ENCODE assay signal across 11 cellular contexts in the genomic region with DNA sequence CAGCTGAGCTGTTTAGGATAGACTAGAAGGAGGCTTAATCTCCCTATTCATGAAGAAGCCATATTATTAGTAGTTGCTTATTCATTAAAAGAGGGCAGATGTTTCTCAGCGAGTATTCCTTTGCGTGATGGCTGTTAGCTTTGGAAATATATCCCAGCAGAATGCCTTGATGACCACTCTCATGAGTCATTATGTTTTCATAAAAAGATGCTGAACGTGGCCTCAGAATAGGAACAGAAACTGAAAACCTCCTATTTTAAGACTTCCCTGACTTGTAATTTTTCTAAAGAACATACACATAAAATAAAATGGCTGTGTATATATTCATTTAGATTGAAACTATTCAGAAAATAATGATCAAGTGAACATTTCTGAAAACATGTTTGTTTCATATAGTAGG. TPM values are rescaled to one million over a fixed set of nuclear protein-coding genes. Genes with fewer than 3 reads are reported as not detected.
DNase-seq lines count a peak whose midpoint lies in the region; ATAC-seq and TF ChIP-seq lines count a peak whose summit lies in the region.
"Had no signal": no experiment of that assay in that cellular context is flagged by ENCODE, and none has a peak within 500 bp of the region (broad histone marks: within the 10 kb centered on the region; RNA-seq: fewer than 3 reads in every experiment).

No MANE protein-coding gene starts in this region.

- no peaks in the 10 kb centered on the region for H3K27me3 ChIP-seq in breast epithelium
- no peaks in the 10 kb centered on the region for H3K27me3 ChIP-seq in naive thymus-derived CD4-positive, alpha-beta T cell (ENCODE audit: control insufficient read depth in 2 of 2, insufficient read depth in 2 of 2, low read length in 2 of 2)
- no peaks in the 10 kb centered on the region for H3K27me3 ChIP-seq in prostate gland (replicated peaks; ENCODE audit: insufficient read depth)
- H3K27me3 ChIP-seq: right atrium auricular region had no signal

- DNase-seq in MCF 10A (ENCODE audit: unreplicated experiment) (peak; percentile 61), breast epithelium (ENCODE audit: low spot score in 2 of 2) (no peak), prostate gland (ENCODE audit: low spot score) (no peak), left ventricle myocardium superior (no peak)
- DNase-seq in naive thymus-derived CD4-positive, alpha-beta T cell, result no peak
- DNase-seq in naive thymus-derived CD8-positive, alpha-beta T cell, result no peak
- DNase-seq: activated effector memory CD4-positive, alpha-beta T cell treated with anti-CD3 and anti-CD28 coated beads, Interleukin-2, amount 50 U/mL, for 16 hours had no signal

- peak; percentile 61 for ATAC-seq in HG03060 (IDR thresholded peaks at IDR 0.05; ENCODE audit: low read depth, unreplicated experiment)
- peak; percentile 68 for ATAC-seq in SK-N-SH treated with all-trans-retinoic acid at 6 μM for 48 hours
- ATAC-seq in naive thymus-derived CD4-positive, alpha-beta T cell, result no peak
- ATAC-seq in naive thymus-derived CD8-positive, alpha-beta T cell, result no peak
- no peak for ATAC-seq in left ventricle myocardium superior

- no peaks in the 10 kb centered on the region for H3K36me3 ChIP-seq in breast epithelium
- no peaks in the 10 kb centered on the region for H3K36me3 ChIP-seq in naive thymus-derived CD4-positive, alpha-beta T cell (ENCODE audit: control insufficient read depth in 2 of 3, insufficient read depth in 3 of 3, low read length in 3 of 3)
- H3K36me3 ChIP-seq in prostate gland, result no peaks in the 10 kb centered on the region
- H3K36me3 ChIP-seq: right atrium auricular region, thoracic aorta had no signal

- no peaks in the 10 kb centered on the region for H3K36me3 Mint-ChIP-seq in MCF 10A (ENCODE audit: insufficient read depth, unreplicated experiment)
- H3K36me3 Mint-ChIP-seq in naive thymus-derived CD4-positive, alpha-beta T cell, result no peaks in the 10 kb centered on the region
- H3K36me3 Mint-ChIP-seq in naive thymus-derived CD8-positive, alpha-beta T cell, result no peaks in the 10 kb centered on the region

- intact Hi-C loops in MCF 10A (cut with micrococcal nuclease), result no loop called here
- intact Hi-C loops in breast epithelium (cut with DNase I; ENCODE audit: low total_unique reads), result no loop called here
- intact Hi-C loops in naive thymus-derived CD4-positive, alpha-beta T cell (cut with micrococcal nuclease), result no loop called here
- intact Hi-C loops in prostate gland (cut with DNase I), result no loop called here
- intact Hi-C loops in left ventricle myocardium superior (cut with micrococcal nuclease), result no loop called here

- 77% methylated on average over 3 of the region's 3 CpGs for WGBS in prostate gland

- TF ChIP-seq POLR2A in breast epithelium (IDR thresholded peaks at IDR 0.05) (no peak), prostate gland (IDR thresholded peaks at IDR 0.05) (no peak)

- H3K9me3 Mint-ChIP-seq in MCF 10A (ENCODE audit: unreplicated experiment), result no peaks in the 10 kb centered on the region
- H3K9me3 Mint-ChIP-seq in naive thymus-derived CD4-positive, alpha-beta T cell, result no peaks in the 10 kb centered on the region
- no peaks in the 10 kb centered on the region for H3K9me3 Mint-ChIP-seq in naive thymus-derived CD8-positive, alpha-beta T cell

- H3K4me1 ChIP-seq in breast epithelium (no peaks in the 10 kb centered on the region), prostate gland (replicated peaks) (no peaks in the 10 kb centered on the region)
- no peaks in the 10 kb centered on the region for H3K4me1 ChIP-seq in naive thymus-derived CD4-positive, alpha-beta T cell (ENCODE audit: control insufficient read depth in 2 of 2, insufficient read depth in 2 of 2, low read length in 2 of 2)
- H3K4me1 ChIP-seq: right atrium auricular region had no signal

- CTCF ChIA-PET in MCF 10A (lab: Yijun Ruan, JAX), result interaction anchor here (0.6 to 1.0 kb wide), 2 partner anchors 79 to 127 kb away, joined by 4 read pairs; no protein-coding TSS in a partner anchor
- CTCF ChIA-PET in naive thymus-derived CD4-positive, alpha-beta T cell (lab: Charles Lee), result no interaction called here

- no peak overlapping the region for H3K27ac Mint-ChIP-seq in MCF 10A (ENCODE audit: low read depth, unreplicated experiment)
- no peak overlapping the region for H3K27ac Mint-ChIP-seq in naive thymus-derived CD4-positive, alpha-beta T cell
- H3K27ac Mint-ChIP-seq in naive thymus-derived CD8-positive, alpha-beta T cell, result no peak overlapping the region

- no TSS peak for BruUV-seq in MCF 10A (replicated peaks; lab: Mats Ljungman, UMichigan)

- no peak overlapping the region for H3K4me3 Mint-ChIP-seq in MCF 10A (ENCODE audit: unreplicated experiment)
- no peak overlapping the region for H3K4me3 Mint-ChIP-seq in naive thymus-derived CD4-positive, alpha-beta T cell
- H3K4me3 Mint-ChIP-seq in naive thymus-derived CD8-positive, alpha-beta T cell, result no peak overlapping the region

- TF ChIP-seq CTCF in MCF 10A (IDR thresholded peaks at IDR 0.05; ENCODE audit: unreplicated experiment) (no peak), breast epithelium (IDR thresholded peaks at IDR 0.05) (no peak), prostate gland (IDR thresholded peaks at IDR 0.05) (no peak)

- no peaks in the 10 kb centered on the region for H3K4me1 Mint-ChIP-seq in MCF 10A (ENCODE audit: insufficient read depth, unreplicated experiment)
- peaks cover 0 to 4% (median 0%) of the 10 kb centered on the region in 7 donors for H3K4me1 Mint-ChIP-seq in naive thymus-derived CD4-positive, alpha-beta T cell
- H3K4me1 Mint-ChIP-seq in naive thymus-derived CD8-positive, alpha-beta T cell, result no peaks in the 10 kb centered on the region

- H3K27ac ChIP-seq in breast epithelium (no peak overlapping the region), prostate gland (no peak overlapping the region)
- H3K27ac ChIP-seq in naive thymus-derived CD4-positive, alpha-beta T cell (ENCODE audit: low read depth, low read length), result no peak overlapping the region
- H3K27ac ChIP-seq: right atrium auricular region, thoracic aorta had no signal

- H3K9me3 ChIP-seq in breast epithelium (no peaks in the 10 kb centered on the region), prostate gland (no peaks in the 10 kb centered on the region)
- no peaks in the 10 kb centered on the region for H3K9me3 ChIP-seq in naive thymus-derived CD4-positive, alpha-beta T cell (ENCODE audit: control insufficient read depth in 2 of 3, low read length in 3 of 3)
- H3K9me3 ChIP-seq: right atrium auricular region, thoracic aorta had no signal

- H3K27me3 Mint-ChIP-seq in MCF 10A (ENCODE audit: insufficient read depth, unreplicated experiment), result no peaks in the 10 kb centered on the region
- H3K27me3 Mint-ChIP-seq in naive thymus-derived CD4-positive, alpha-beta T cell, result peaks cover 0 to 10% (median 4%) of the 10 kb centered on the region in 5 donors
- peaks cover 0 to 13% (median 3%) of the 10 kb centered on the region in 5 donors for H3K27me3 Mint-ChIP-seq in naive thymus-derived CD8-positive, alpha-beta T cell

- no peak overlapping the region for H3K4me3 ChIP-seq in breast epithelium
- H3K4me3 ChIP-seq in naive thymus-derived CD4-positive, alpha-beta T cell (ENCODE audit: low read length), result no peak overlapping the region
- no peak overlapping the region for H3K4me3 ChIP-seq in prostate gland
- H3K4me3 ChIP-seq: right atrium auricular region, thoracic aorta had no signal

- POLR2A ChIA-PET in MCF 10A (lab: Yijun Ruan, JAX), result interaction anchor here (1.0 kb wide), 1 partner anchor 82 kb away, joined by 3 read pairs; no protein-coding TSS in a partner anchor
- POLR2A ChIA-PET in naive thymus-derived CD4-positive, alpha-beta T cell (lab: Charles Lee), result no interaction called here
- POLR2A ChIA-PET in naive thymus-derived CD8-positive, alpha-beta T cell (lab: Charles Lee), result no interaction called here

TF ChIP-seq in SK-N-SH treated with all-trans-retinoic acid at 6 μM for 48 hours, 23 proteins besides CTCF, POLR2A, EP300 and RAD21:
- TF ChIP-seq ZNF565 (CRISPR knock-in tag; conservative IDR thresholded peaks at IDR 0.05; ENCODE audit: low read depth), result no peak
- TF ChIP-seq ARNTL (CRISPR knock-in tag; IDR thresholded peaks at IDR 0.05; ENCODE audit: borderline replicate concordance, low read depth), result no peak
- TF ChIP-seq GLIS3 (CRISPR knock-in tag; IDR thresholded peaks at IDR 0.05), result no peak
- TF ChIP-seq ISL1 (CRISPR knock-in tag; IDR thresholded peaks at IDR 0.05), result no peak
- TF ChIP-seq BACH2 (CRISPR knock-in tag; IDR thresholded peaks at IDR 0.05; ENCODE audit: borderline replicate concordance), result no peak
- no peak for TF ChIP-seq ZFP30 (CRISPR knock-in tag; IDR thresholded peaks at IDR 0.05)

RNA-seq across cellular contexts. Expression of a gene that starts 9.6 kb away (rescaled TPM):
- total RNA-seq in MCF 10A (2022) (2.1 and 3.8 TPM in 2 replicates), breast epithelium (10 to 100 TPM in 1 of 3 donors, 1 to 10 TPM in 2; 5.6 to 13.3 (median 7.4) TPM), prostate gland (1 to 10 TPM; 6.1 to 8.8 TPM), left ventricle myocardium superior (1.4 TPM)
- total RNA-seq in naive thymus-derived CD4-positive, alpha-beta T cell, result 1 to 10 TPM in 1 of 5 experiments, under 1 TPM in 2, not detected in 2; 0.13 to 2.8 (median 0.24) TPM
- polyA plus RNA-seq in naive thymus-derived CD4-positive, alpha-beta T cell, result not detected
- total RNA-seq in naive thymus-derived CD8-positive, alpha-beta T cell, result under 1 TPM in 1 of 2 experiments, not detected in 1; 0.13 TPM
- not detected for polyA plus RNA-seq in naive thymus-derived CD8-positive, alpha-beta T cell

Comparison
In these comparisons a context has a peak if more than half of its experiments do, and no peak if none do; other contexts are left out.
1. ATAC-seq: peak in HG03060 (single experiment) and SK-N-SH treated with all-trans-retinoic acid at 6 μM for 48 hours (single experiment); none in naive thymus-derived CD4-positive, alpha-beta T cell (single experiment), naive thymus-derived CD8-positive, alpha-beta T cell (0 of 2) and left ventricle myocardium superior (single experiment).